10 cellular contexts compared by ENCODE assay signal in the genomic region with DNA sequence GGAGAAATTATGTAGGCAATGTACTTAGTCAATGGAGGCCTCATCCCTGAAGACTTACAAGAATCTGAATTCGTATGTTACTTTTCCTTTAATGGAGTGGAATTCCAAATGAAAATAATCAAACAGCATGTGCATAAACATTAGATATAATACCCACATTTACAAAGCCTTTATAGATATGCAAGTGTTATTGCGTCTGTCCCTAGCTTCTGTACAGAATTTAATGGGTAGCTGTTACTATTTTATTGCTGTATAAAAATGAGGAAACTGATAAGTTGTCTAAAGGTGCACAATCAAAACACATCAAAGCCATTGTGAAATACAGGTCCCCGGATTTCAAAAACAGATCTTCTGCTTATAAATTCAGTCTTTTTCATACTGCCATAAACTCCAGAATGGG. TPM values are rescaled to one million over a fixed set of nuclear protein-coding genes. Genes with fewer than 3 reads are reported as not detected.
"Had no signal": no experiment of that assay in that cellular context is flagged by ENCODE, and none has a peak within 500 bp of the region (broad histone marks: within the 10 kb centered on the region; RNA-seq: fewer than 3 reads in every experiment).

No MANE protein-coding gene starts in this region.

RNA-seq across cellular contexts. Expression of gene RNU1-4, which starts 12.5 kb away (rescaled TPM):
- total RNA-seq: osteoblast, right atrium auricular region had no signal
- polyA plus RNA-seq: naive thymus-derived CD4-positive, alpha-beta T cell; neural cell; ovary; psoas muscle; right cardiac atrium; sigmoid colon; small intestine; spleen had no signal
